ENCODE assay signal across 24 cellular contexts in the genomic region with DNA sequence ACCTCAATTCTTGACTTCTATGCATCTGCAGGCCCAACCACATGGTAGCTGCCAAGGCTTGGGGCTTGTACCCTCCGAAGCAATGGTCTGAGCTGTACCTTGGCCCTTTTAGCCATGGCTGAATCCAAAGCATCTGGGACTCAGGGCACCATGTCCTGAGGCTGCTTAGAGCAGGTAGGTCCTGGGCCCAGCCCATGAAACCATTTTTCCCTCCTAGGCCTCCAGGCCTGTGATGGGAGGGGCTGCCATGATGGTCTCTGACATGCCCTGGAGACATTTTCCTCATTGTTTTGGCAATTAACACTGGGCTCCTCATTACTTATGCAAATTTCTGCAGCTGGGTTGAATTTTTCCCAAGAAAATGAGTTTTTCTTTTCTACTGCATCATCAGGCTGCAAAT.
A peak's percentile ranks its signal among the peaks of the same experiment; 100 is the strongest.
DNase-seq lines count a peak whose midpoint lies in the region; ATAC-seq, FAIRE-seq and TF ChIP-seq lines count a peak whose summit lies in the region.
"Had no signal": no experiment of that assay in that cellular context is flagged by ENCODE, and none has a peak within 500 bp of the region (broad histone marks: within the 10 kb centered on the region; RNA-seq: fewer than 3 reads in every experiment).

No MANE protein-coding gene starts in this region.

- no peak for ATAC-seq in A549
- ATAC-seq in K562 = no peak
- no peak for ATAC-seq in HG03432 (IDR thresholded peaks at IDR 0.05; ENCODE audit: unreplicated experiment)
- ATAC-seq: GM12878 had no signal

- no peak for TF ChIP-seq EP300 in A549 (IDR thresholded peaks at IDR 0.05)
- no peak for TF ChIP-seq EP300 in K562 (IDR thresholded peaks at IDR 0.05; ENCODE audit: low read length)

- peaks cover 14% of the 10 kb centered on the region for H3K4me1 Mint-ChIP-seq in endothelial cell (ENCODE audit: unreplicated experiment)
- H3K4me1 Mint-ChIP-seq: CD14-positive monocyte; CD4-positive, alpha-beta memory T cell; CD4-positive, CD25-positive, alpha-beta regulatory T cell; CD8-positive, alpha-beta memory T cell had no signal

- no peak overlapping the region for H3K4me2 ChIP-seq in A549
- no peak overlapping the region for H3K4me2 ChIP-seq in K562 (ENCODE audit: insufficient read depth, low read length)
- H3K4me2 ChIP-seq: BLaER1 had no signal

- no peak for FAIRE-seq in A549 (lab: Jason Lieb, UNC)
- FAIRE-seq in K562 (lab: Jason Lieb, UNC) = no peak
- FAIRE-seq: D721Med, G401.6, GM12878, GM12892, GM18507 had no signal

- peaks cover 14% of the 10 kb centered on the region for H3K9me3 Mint-ChIP-seq in endothelial cell (ENCODE audit: unreplicated experiment)

- POLR2A ChIA-PET in A549 (lab: Yijun Ruan, JAX) = no interaction called here
- POLR2A ChIA-PET in K562 (lab: Yijun Ruan, JAX) = no interaction called here

- peaks cover 2% of the 10 kb centered on the region for H3K27me3 Mint-ChIP-seq in endothelial cell (ENCODE audit: unreplicated experiment)
- H3K27me3 Mint-ChIP-seq: CD4-positive, alpha-beta memory T cell; CD4-positive, CD25-positive, alpha-beta regulatory T cell had no signal

- no peaks in the 10 kb centered on the region for H3K9me1 ChIP-seq in K562 (ENCODE audit: control insufficient read depth, insufficient read depth, low read length)

- DNase-seq in A549 (ENCODE audit: low read depth in 1 of 2, low spot score in 1 of 2) = no peak
- no peak for DNase-seq in K562 (ENCODE audit: extremely low read depth in 1 of 4, low spot score in 3 of 4)
- DNase-seq in endothelial cell (ENCODE audit: low spot score) = no peak
- DNase-seq in NOMO-1 treated with dmso at 0.1 percent for 144 hours (lab: John Stamatoyannopoulos, UW; ENCODE audit: unreplicated experiment) = no peak
- DNase-seq in COLO668 (lab: John Stamatoyannopoulos, UW; ENCODE audit: unreplicated experiment) = no peak
- DNase-seq: ACHN; BE2C; C1 segment of cervical spinal cord; Caco-2; Calu3; CD4-positive, alpha-beta memory T cell; CD4-positive, CD25-positive, alpha-beta regulatory T cell; CD8-positive, alpha-beta memory T cell; DMS79 treated with DMSO at 0.1 percent for 48 hours; GF-D8 had no signal

- intact Hi-C loops in K562 (cut with micrococcal nuclease) = no loop called here

- peaks cover 5% of the 10 kb centered on the region for H3K9me3 ChIP-seq in A549
- H3K9me3 ChIP-seq in K562 (replicated peaks; ENCODE audit: control insufficient read depth, insufficient read depth, low read depth, low read length) = no peaks in the 10 kb centered on the region
- H3K9me3 ChIP-seq: BE2C had no signal

- H3K4me1 ChIP-seq in A549 (peaks cover 3% of the 10 kb centered on the region; the same call in 2 of the 3 replicates), K562 (replicated peaks in 1 of 2; ENCODE audit: control insufficient read depth in 2 of 2, insufficient read depth in 2 of 2, low read length in 2 of 2) (no peaks in the 10 kb centered on the region)
- H3K4me1 ChIP-seq: BE2C, BLaER1 had no signal

- TF ChIP-seq POLR2A in A549 (IDR thresholded peaks at IDR 0.05; ENCODE audit: low read length) (no peak), K562 (conservative IDR thresholded peaks at IDR 0.05) (no peak)

- TF ChIP-seq RAD21 in A549 (conservative IDR thresholded peaks at IDR 0.05 in 1 of 2, IDR thresholded peaks at IDR 0.05 in 1 of 2) (no peak), K562 (CRISPR knock-in tag; conservative IDR thresholded peaks at IDR 0.05 in 1 of 2, IDR thresholded peaks at IDR 0.05 in 1 of 2) (no peak)

- CTCF ChIA-PET in A549 (lab: Yijun Ruan, JAX) = no interaction called here
- CTCF ChIA-PET in K562 (lab: Yijun Ruan, JAX; ENCODE audit: low intra/inter-chr PET ratio) = interaction anchor here (0.7 kb wide), 1 partner anchor 184 kb away, joined by 4 read pairs; no protein-coding TSS in a partner anchor

- H3K4me3 ChIP-seq in A549 = no peak overlapping the region
- no peak overlapping the region for H3K4me3 ChIP-seq in K562
- H3K4me3 ChIP-seq: BLaER1, GM12878 had no signal

- H3K27ac ChIP-seq in A549 (no peak overlapping the region), K562 (ENCODE audit: extremely low read depth, low read depth, low read length) (no peak overlapping the region)
- H3K27ac ChIP-seq: 22Rv1, BLaER1 had no signal

- in situ Hi-C loops in K562 (cut with MboI) = no loop called here

- no peak overlapping the region for H3K9ac ChIP-seq in K562 (ENCODE audit: insufficient read depth in 1 of 2, low read depth in 2 of 2, low read length in 2 of 2)
- H3K9ac ChIP-seq: BLaER1 had no signal

- H3K27me3 ChIP-seq in K562 (ENCODE audit: control insufficient read depth in 2 of 2, insufficient read depth in 2 of 2, low read length in 2 of 2) = no peaks in the 10 kb centered on the region
- H3K27me3 ChIP-seq: BE2C, BLaER1 had no signal

- no peak overlapping the region for H3K27ac Mint-ChIP-seq in endothelial cell (ENCODE audit: unreplicated experiment)
- H3K27ac Mint-ChIP-seq: CD14-positive monocyte; CD4-positive, alpha-beta memory T cell; CD4-positive, CD25-positive, alpha-beta regulatory T cell; CD8-positive, alpha-beta memory T cell had no signal

- H3K36me3 ChIP-seq in K562 (ENCODE audit: control insufficient read depth, insufficient read depth, low read length) = no peaks in the 10 kb centered on the region
- H3K36me3 ChIP-seq: BE2C had no signal

- 0% methylated on average over 1 of the region's 1 CpG for WGBS in A549 (ENCODE audit: missing lambda C conversion rate)
- WGBS in K562 (ENCODE audit: insufficient coverage, low coverage, missing lambda C conversion rate) = 5% methylated on average over 1 of the region's 1 CpG

- H4K20me1 ChIP-seq in K562 (replicated peaks; ENCODE audit: control insufficient read depth, insufficient read depth, low read length) = no peaks in the 10 kb centered on the region
- H4K20me1 ChIP-seq: BLaER1 had no signal

- H2AFZ ChIP-seq in K562 (ENCODE audit: low read depth, low read length) = no peak overlapping the region

- peaks cover 20% of the 10 kb centered on the region for H3K36me3 Mint-ChIP-seq in endothelial cell (ENCODE audit: low read depth, unreplicated experiment)
- H3K36me3 Mint-ChIP-seq: CD14-positive monocyte had no signal

- no peaks in the 10 kb centered on the region for H3K79me2 ChIP-seq in K562 (ENCODE audit: control insufficient read depth, insufficient read depth, low read length)

- H3K4me3 Mint-ChIP-seq in endothelial cell (ENCODE audit: unreplicated experiment) = peak overlapping the region; percentile 49
- H3K4me3 Mint-ChIP-seq: CD14-positive monocyte; CD4-positive, alpha-beta memory T cell; CD4-positive, CD25-positive, alpha-beta regulatory T cell; CD8-positive, alpha-beta memory T cell had no signal

- TF ChIP-seq CTCF in A549 (IDR thresholded peaks at IDR 0.05) = no peak
- TF ChIP-seq CTCF in K562 (IDR thresholded peaks at IDR 0.05 in 2 of 3, conservative IDR thresholded peaks at IDR 0.05 in 1 of 3; ENCODE audit: insufficient read depth in 2 of 3, low read depth in 1 of 3, low read length in 3 of 3) = no peak
- TF ChIP-seq CTCF in endothelial cell (IDR thresholded peaks at IDR 0.05; ENCODE audit: unreplicated experiment) = no peak

- BruUV-seq in K562 (replicated peaks; lab: Mats Ljungman, UMichigan) = no TSS peak

TF ChIP-seq in A549, 52 proteins besides CTCF, POLR2A, EP300 and RAD21:
- TF ChIP-seq HOXA7 (CRISPR knock-in tag; IDR thresholded peaks at IDR 0.05) = no peak
- TF ChIP-seq ZFP36 (IDR thresholded peaks at IDR 0.05; ENCODE audit: borderline replicate concordance, partially characterized antibody) = peak; percentile 82

TF ChIP-seq in K562, 482 proteins besides CTCF, POLR2A, EP300 and RAD21:
- TF ChIP-seq ELK3 (CRISPR knock-in tag; IDR thresholded peaks at IDR 0.05) (no peak), ILF3 (IDR thresholded peaks at IDR 0.05; ENCODE audit: borderline replicate concordance) (no peak), ZBTB34 (CRISPR knock-in tag; IDR thresholded peaks at IDR 0.05) (no peak), NR4A1 (CRISPR knock-in tag; IDR thresholded peaks at IDR 0.05) (no peak), NR4A1 (tag; IDR thresholded peaks at IDR 0.05) (no peak), MYNN (IDR thresholded peaks at IDR 0.05) (no peak), MYNN (CRISPR knock-in tag; IDR thresholded peaks at IDR 0.05) (no peak), CEBPG (CRISPR knock-in tag; IDR thresholded peaks at IDR 0.05) (no peak), CEBPG (tag; conservative IDR thresholded peaks at IDR 0.05 in 1 of 2, IDR thresholded peaks at IDR 0.05 in 1 of 2) (no peak), USF2 (CRISPR knock-in tag; IDR thresholded peaks at IDR 0.05) (no peak), ZFP36 (IDR thresholded peaks at IDR 0.05; ENCODE audit: low read depth, low read length, partially characterized antibody) (peak; percentile 63)
TF ChIP-seq in K562: peak in this region for 1.

Comparison
In these comparisons a context has a peak if more than half of its experiments do, and no peak if none do; other contexts are left out.
1. Of the 35 proteins assayed by ChIP-seq in both K562 and A549: peak only in K562: none; only in A549: none; in both: ZFP36; in neither: 34.